Comparison of ENCODE assay signal across 8 cellular contexts in the genomic region with DNA sequence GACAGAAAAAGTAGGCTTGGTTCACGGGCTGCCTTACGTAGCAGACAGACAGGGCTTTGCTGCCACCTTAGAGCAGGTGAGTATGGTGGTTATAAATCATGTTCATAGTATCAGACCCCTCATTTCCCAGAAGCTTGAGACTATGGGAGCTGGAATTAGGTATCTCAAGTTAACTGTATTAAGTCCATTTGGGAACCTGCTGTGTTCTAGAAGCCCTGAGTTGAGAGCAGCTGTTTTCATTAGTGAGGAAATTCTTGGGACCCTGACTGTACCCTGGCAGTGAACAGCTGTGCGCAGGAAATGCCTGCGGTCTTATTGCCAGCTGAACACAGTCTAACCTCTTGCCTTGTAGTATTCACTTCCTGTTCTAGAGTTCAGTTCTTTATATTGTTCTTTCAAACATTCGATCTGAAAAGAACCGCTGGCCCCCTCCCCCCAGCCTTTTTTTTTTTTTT. TPM values are rescaled to one million over a fixed set of nuclear protein-coding genes. Genes with fewer than 3 reads are reported as not detected.
DNase-seq lines count a peak whose midpoint lies in the region; ATAC-seq and TF ChIP-seq lines count a peak whose summit lies in the region.

No MANE protein-coding gene starts in this region.

- TF ChIP-seq CTCF in glutamatergic neuron (IDR thresholded peaks at IDR 0.05; ENCODE audit: partially characterized antibody, unreplicated experiment) = no peak

- H3K36me3 Mint-ChIP-seq in glutamatergic neuron (ENCODE audit: unreplicated experiment) = no peaks in the 10 kb centered on the region

- peak in 3 of 4 experiments; percentile 7 to 37 (median 33) for DNase-seq in activated CD4-positive, CD25-positive, alpha-beta regulatory T cell (lab: John Stamatoyannopoulos, UW)
- DNase-seq in activated CD4-positive, CD25-positive, alpha-beta regulatory T cell treated with anti-CD3 and anti-CD28 coated beads, Interleukin-2, amount 50 U/mL, for 72 hours = no peak
- DNase-seq in UCSD-AML1 (lab: John Stamatoyannopoulos, UW; ENCODE audit: unreplicated experiment) = peak; percentile 56
- DNase-seq in effector memory CD4-positive, alpha-beta T cell = peak; percentile 26 to 44 (median 43)
- no peak for DNase-seq in posterior cingulate gyrus
- no peak for DNase-seq in glutamatergic neuron

- H3K36me3 ChIP-seq in effector memory CD4-positive, alpha-beta T cell (ENCODE audit: control insufficient read depth, insufficient read depth, low read length) = peaks cover 19% of the 10 kb centered on the region
- peaks cover 83% of the 10 kb centered on the region for H3K36me3 ChIP-seq in skeletal muscle satellite cell (ENCODE audit: insufficient read depth, low read length)

- H3K4me3 Mint-ChIP-seq in glutamatergic neuron (ENCODE audit: unreplicated experiment) = no peak overlapping the region

- no peaks in the 10 kb centered on the region for H3K27me3 ChIP-seq in effector memory CD4-positive, alpha-beta T cell (replicated peaks; ENCODE audit: control insufficient read depth, insufficient read depth, low read length, poor library complexity, severe bottlenecking)
- H3K27me3 ChIP-seq in skeletal muscle satellite cell (ENCODE audit: control insufficient read depth, insufficient read depth, low read length) = no peaks in the 10 kb centered on the region

- peak overlapping the region; percentile 41 for H3K27ac ChIP-seq in effector memory CD4-positive, alpha-beta T cell (ENCODE audit: insufficient read depth, low read length, poor library complexity, severe bottlenecking)

- H3K4me1 Mint-ChIP-seq in glutamatergic neuron (ENCODE audit: low read depth, unreplicated experiment) = no peaks in the 10 kb centered on the region

- intact Hi-C loops in posterior cingulate gyrus (cut with DNase I) = no loop called here

- H3K27ac Mint-ChIP-seq in glutamatergic neuron (ENCODE audit: unreplicated experiment) = no peak overlapping the region

- ATAC-seq in HG03280 (IDR thresholded peaks at IDR 0.05; ENCODE audit: unreplicated experiment) = peak; percentile 99

- H3K9me3 ChIP-seq in effector memory CD4-positive, alpha-beta T cell (ENCODE audit: control insufficient read depth, low read length) = no peaks in the 10 kb centered on the region
- no peaks in the 10 kb centered on the region for H3K9me3 ChIP-seq in skeletal muscle satellite cell (replicated peaks; ENCODE audit: low read length)

- H3K4me3 ChIP-seq in effector memory CD4-positive, alpha-beta T cell (ENCODE audit: insufficient read depth, low read depth, low read length, poor library complexity, severe bottlenecking) = no peak overlapping the region
- H3K4me3 ChIP-seq in skeletal muscle satellite cell (ENCODE audit: low read length) = peak overlapping the region; percentile 41

- H3K4me2 ChIP-seq in skeletal muscle satellite cell (ENCODE audit: low read length) = peak overlapping the region; percentile 63

- no peaks in the 10 kb centered on the region for H3K27me3 Mint-ChIP-seq in glutamatergic neuron (ENCODE audit: unreplicated experiment)

- no peaks in the 10 kb centered on the region for H3K9me3 Mint-ChIP-seq in glutamatergic neuron (ENCODE audit: unreplicated experiment)

- peaks cover 14% of the 10 kb centered on the region for H3K4me1 ChIP-seq in effector memory CD4-positive, alpha-beta T cell (ENCODE audit: control insufficient read depth, insufficient read depth, low read length, poor library complexity, severe bottlenecking)
- H3K4me1 ChIP-seq in skeletal muscle satellite cell (ENCODE audit: control insufficient read depth, insufficient read depth, low read length) = peaks cover 64% of the 10 kb centered on the region

- H3K9ac ChIP-seq in skeletal muscle satellite cell (ENCODE audit: low read depth, low read length) = peak overlapping the region; percentile 72

RNA-seq across cellular contexts. Expression of gene UGCG, which starts 29.8 kb away (rescaled TPM):
- total RNA-seq in skeletal muscle satellite cell (2012; rRNA removed) = 74.3 and 79.1 TPM in 2 replicates
- total RNA-seq in glutamatergic neuron (ENCODE audit: unreplicated experiment) = 16.0 TPM

Comparison
In these comparisons a context has a peak if more than half of its experiments do, and no peak if none do; other contexts are left out.
1. DNase-seq: peak in activated CD4-positive, CD25-positive, alpha-beta regulatory T cell (3 of 4), UCSD-AML1 (single experiment) and effector memory CD4-positive, alpha-beta T cell (3 of 3); none in activated CD4-positive, CD25-positive, alpha-beta regulatory T cell treated with anti-CD3 and anti-CD28 coated beads, Interleukin-2, amount 50 U/mL, for 72 hours (single experiment), posterior cingulate gyrus (0 of 10) and glutamatergic neuron (single experiment).